ENCODE assay signal across 1 cellular context in the genomic region with DNA sequence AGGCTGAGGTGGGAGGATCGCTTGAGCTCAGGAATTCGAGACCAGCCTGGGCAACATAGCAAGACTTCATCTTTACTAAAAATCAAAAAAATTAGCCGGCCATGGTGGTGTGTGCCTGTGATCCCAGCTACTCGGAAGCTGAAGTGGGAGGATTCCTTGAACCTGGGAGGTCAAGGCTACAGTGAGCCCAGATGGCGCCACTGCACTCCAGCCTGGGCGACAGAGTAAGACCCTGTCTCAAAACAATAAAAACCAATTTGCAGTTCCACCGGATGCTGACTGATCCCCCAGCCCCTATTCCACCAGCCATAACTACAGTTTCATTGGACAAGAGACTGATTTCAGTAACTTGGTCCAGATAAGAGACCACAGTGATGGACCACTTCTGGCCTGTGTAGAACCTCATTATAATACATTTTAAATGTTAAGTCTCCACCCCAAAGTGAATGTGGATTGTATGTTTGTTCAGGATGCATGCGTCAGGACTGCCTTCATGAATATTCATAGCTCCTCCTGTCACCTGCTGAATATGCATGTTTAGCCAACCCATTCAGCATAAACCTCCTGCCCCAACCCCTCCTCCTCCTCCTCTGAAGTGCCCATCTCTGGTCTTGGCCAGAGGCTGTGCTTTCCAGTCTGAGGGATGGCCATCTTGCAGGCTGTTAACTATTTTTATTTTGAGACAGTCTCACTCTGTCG.
TF ChIP-seq lines count a peak whose summit lies in the region.

No MANE protein-coding gene starts in this region.

TF ChIP-seq in HepG2, 621 proteins besides CTCF, POLR2A, EP300 and RAD21:
- TF ChIP-seq SKI (IDR thresholded peaks at IDR 0.05; ENCODE audit: partially characterized antibody), result peak; percentile 25
- no peak for TF ChIP-seq ZNF746 (CRISPR knock-in tag; IDR thresholded peaks at IDR 0.05)
